In genomic region chr9:125422853-125423252, GRCh38 we compare ENCODE assay signal across 1 cellular context.
TF ChIP-seq lines count a peak whose summit lies in the region.

No MANE protein-coding gene starts in this region.

TF ChIP-seq in GM23338, 12 proteins besides CTCF, POLR2A, EP300 and RAD21 (continued from another document):
- no peak for TF ChIP-seq ZNF462 (CRISPR knock-in tag; IDR thresholded peaks at IDR 0.05)
- no peak for TF ChIP-seq ZNF331 (CRISPR knock-in tag; IDR thresholded peaks at IDR 0.05; ENCODE audit: low read depth)
- TF ChIP-seq EZH2 (IDR thresholded peaks at IDR 0.05; ENCODE audit: low read depth, unreplicated experiment) = no peak
